In the genomic region with DNA sequence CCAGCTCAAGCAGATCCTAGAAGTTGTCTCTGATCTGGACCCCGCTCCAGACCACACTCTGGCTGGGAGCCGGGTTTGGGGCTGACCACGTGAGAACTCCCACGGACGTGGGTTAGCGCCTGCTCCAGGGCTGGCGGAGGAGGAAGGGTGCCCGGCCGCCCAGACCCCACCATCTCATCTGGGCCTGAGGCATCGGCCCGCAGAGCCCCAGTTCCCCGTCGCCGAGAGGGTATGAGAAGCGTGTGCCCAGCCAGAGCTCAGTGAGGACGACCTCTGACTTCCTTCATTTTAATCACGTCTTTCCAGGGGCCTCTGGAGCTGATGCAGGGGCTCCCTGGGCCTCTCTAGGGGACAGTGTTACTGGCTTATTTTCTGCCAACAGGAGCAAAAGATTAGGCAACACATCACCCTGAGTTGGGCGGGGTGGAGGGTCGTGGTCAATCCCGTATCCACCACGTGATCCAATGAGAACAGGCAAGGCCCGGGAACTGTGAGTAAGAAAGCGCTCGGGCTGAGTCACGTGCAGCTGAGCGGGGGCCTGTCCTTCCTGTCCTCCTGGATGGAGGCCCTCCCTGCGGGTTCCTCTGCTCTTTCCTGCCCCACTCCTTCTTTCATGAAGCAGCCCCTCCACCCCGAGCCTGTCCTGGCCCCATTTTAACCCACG, we compare ENCODE assay signal across 10 cellular contexts.
DNase-seq lines count a peak whose midpoint lies in the region; TF ChIP-seq lines count a peak whose summit lies in the region.
"Had no signal": no experiment of that assay in that cellular context is flagged by ENCODE, and none has a peak within 500 bp of the region (broad histone marks: within the 10 kb centered on the region; RNA-seq: fewer than 3 reads in every experiment).

No MANE protein-coding gene starts in this region.

- H3K4me2 ChIP-seq in BLaER1, result peak overlapping the region; percentile 54

- no peaks in the 10 kb centered on the region for H3K36me3 ChIP-seq in BLaER1
- H3K36me3 ChIP-seq in HAP-1 (replicated peaks), result no peaks in the 10 kb centered on the region
- H3K36me3 ChIP-seq: right atrium auricular region had no signal

- TF ChIP-seq CTCF in type B pancreatic cell (conservative IDR thresholded peaks at IDR 0.05), result no peak

- no peaks in the 10 kb centered on the region for H3K36me3 Mint-ChIP-seq in activated CD4-positive, alpha-beta memory T cell treated with anti-CD3 and anti-CD28 coated beads, Interleukin-2, amount 10 ng/mL, durations not matched to agents 7 days and 5 days (ENCODE audit: low read depth)
- H3K36me3 Mint-ChIP-seq in type B pancreatic cell, result no peaks in the 10 kb centered on the region
- H3K36me3 Mint-ChIP-seq: brain had no signal

- H3K4me1 ChIP-seq in BLaER1 (peaks cover 74% of the 10 kb centered on the region), HAP-1 (no peaks in the 10 kb centered on the region)

- H3K27me3 Mint-ChIP-seq in activated CD4-positive, alpha-beta memory T cell treated with anti-CD3 and anti-CD28 coated beads, Interleukin-2, amount 10 ng/mL, durations not matched to agents 7 days and 5 days, result no peaks in the 10 kb centered on the region
- no peaks in the 10 kb centered on the region for H3K27me3 Mint-ChIP-seq in type B pancreatic cell

- POLR2A ChIA-PET in activated CD4-positive, alpha-beta memory T cell treated with anti-CD3 and anti-CD28 coated beads, Interleukin-2, amount 10 ng/mL, durations not matched to agents 7 days and 5 days (lab: Charles Lee), result no interaction called here

- no peak overlapping the region for H3K4me3 Mint-ChIP-seq in activated CD4-positive, alpha-beta memory T cell treated with anti-CD3 and anti-CD28 coated beads, Interleukin-2, amount 10 ng/mL, durations not matched to agents 7 days and 5 days
- no peak overlapping the region for H3K4me3 Mint-ChIP-seq in type B pancreatic cell

- DNase-seq in HPDE6-E6E7 (ENCODE audit: extremely low spot score), result peak; percentile 32
- DNase-seq in activated CD4-positive, alpha-beta memory T cell treated with anti-CD3 and anti-CD28 coated beads, Interleukin-2, amount 10 ng/mL, durations not matched to agents 7 days and 5 days, result peak; percentile 61
- DNase-seq in iris pigment epithelial cell (ENCODE audit: low read depth), result peak; percentile 90
- DNase-seq in DMS 273 treated with DMSO at 0.1 percent for 48 hours (lab: John Stamatoyannopoulos, UW), result no peak
- DNase-seq in HAP-1 (ENCODE audit: low spot score in 2 of 2), result no peak
- DNase-seq in type B pancreatic cell (ENCODE audit: extremely low spot score, unreplicated experiment), result no peak
- no peak for DNase-seq in hepatic stellate cell (ENCODE audit: low spot score)

- peak overlapping the region; percentile 59 for H3K27ac Mint-ChIP-seq in activated CD4-positive, alpha-beta memory T cell treated with anti-CD3 and anti-CD28 coated beads, Interleukin-2, amount 10 ng/mL, durations not matched to agents 7 days and 5 days
- no peak overlapping the region for H3K27ac Mint-ChIP-seq in type B pancreatic cell

- no peaks in the 10 kb centered on the region for H3K9me3 Mint-ChIP-seq in activated CD4-positive, alpha-beta memory T cell treated with anti-CD3 and anti-CD28 coated beads, Interleukin-2, amount 10 ng/mL, durations not matched to agents 7 days and 5 days
- H3K9me3 Mint-ChIP-seq in type B pancreatic cell, result no peaks in the 10 kb centered on the region

- H3K9ac ChIP-seq in BLaER1, result no peak overlapping the region

- CTCF ChIA-PET in activated CD4-positive, alpha-beta memory T cell treated with anti-CD3 and anti-CD28 coated beads, Interleukin-2, amount 10 ng/mL, durations not matched to agents 7 days and 5 days (lab: Charles Lee), result no interaction called here

- peak overlapping the region; percentile 59; the same call in 1 of the 2 replicates for H3K27ac ChIP-seq in BLaER1
- H3K27ac ChIP-seq: right atrium auricular region had no signal

- H3K4me3 ChIP-seq in BLaER1 (no peak overlapping the region), HAP-1 (no peak overlapping the region)
- H3K4me3 ChIP-seq: right atrium auricular region had no signal

- H3K27me3 ChIP-seq in BLaER1 (no peaks in the 10 kb centered on the region), HAP-1 (ENCODE audit: low read depth) (no peaks in the 10 kb centered on the region)
- H3K27me3 ChIP-seq: right atrium auricular region had no signal

- H3K4me1 Mint-ChIP-seq in activated CD4-positive, alpha-beta memory T cell treated with anti-CD3 and anti-CD28 coated beads, Interleukin-2, amount 10 ng/mL, durations not matched to agents 7 days and 5 days, result peaks cover 8% of the 10 kb centered on the region
- peaks cover 12% of the 10 kb centered on the region for H3K4me1 Mint-ChIP-seq in type B pancreatic cell (ENCODE audit: unreplicated experiment)

- in situ Hi-C loops in HAP-1 (cut with MboI; ENCODE audit: low sequenced_read_pairs), result no loop called here

- H3K9me3 ChIP-seq in BLaER1 (no peaks in the 10 kb centered on the region; the same call in 1 of the 2 replicates), HAP-1 (no peaks in the 10 kb centered on the region)
- H3K9me3 ChIP-seq: right atrium auricular region had no signal

- no peaks in the 10 kb centered on the region for H4K20me1 ChIP-seq in BLaER1

Comparison
In these comparisons a context has a peak if more than half of its experiments do, and no peak if none do; other contexts are left out.
1. DNase-seq: peak in HPDE6-E6E7 (single experiment), activated CD4-positive, alpha-beta memory T cell treated with anti-CD3 and anti-CD28 coated beads, Interleukin-2, amount 10 ng/mL, durations not matched to agents 7 days and 5 days (single experiment) and iris pigment epithelial cell (single experiment); none in DMS 273 treated with DMSO at 0.1 percent for 48 hours (single experiment), HAP-1 (0 of 2), type B pancreatic cell (single experiment) and hepatic stellate cell (single experiment).